In genomic region chr10:101779544-101780186, GRCh38 we compare ENCODE assay signal across 8 cellular contexts. TPM values are rescaled to one million over a fixed set of nuclear protein-coding genes. Genes with fewer than 3 reads are reported as not detected.
DNase-seq lines count a peak whose midpoint lies in the region; ATAC-seq and TF ChIP-seq lines count a peak whose summit lies in the region.

No MANE protein-coding gene starts in this region.

- DNase-seq in NCI-H2227 treated with DMSO at 0.1 percent for 48 hours (lab: John Stamatoyannopoulos, UW), result peak; percentile 16
- DNase-seq in activated T-cell treated with anti-CD3 and anti-CD28 coated beads for 48 hours (ENCODE audit: low read depth), result peak; percentile 86
- DNase-seq in erythroblast (lab: John Stamatoyannopoulos, UW), result peak; percentile 77 to 88
- peak; percentile 82 for DNase-seq in mucosa of gallbladder (ENCODE audit: low spot score)
- DNase-seq in stimulated activated CD8-positive, alpha-beta memory T cell treated with anti-CD3 and anti-CD28 coated beads, Interleukin-2, amount 100 ng/mL, for 48 hours (ENCODE audit: low read depth in 2 of 2), result peak; percentile 82 to 87
- DNase-seq in NCI-H187 treated with DMSO at 0.1 percent for 48 hours (lab: John Stamatoyannopoulos, UW), result no peak

- no peak overlapping the region for H3K27ac ChIP-seq in BLaER1

- peaks cover 16% of the 10 kb centered on the region; the same call in 1 of the 2 replicates for H3K36me3 ChIP-seq in BLaER1

- peak overlapping the region; percentile 96 for H3K4me2 ChIP-seq in BLaER1

- ATAC-seq in GM21381 (IDR thresholded peaks at IDR 0.05; ENCODE audit: unreplicated experiment), result peak; percentile 47

- 0 out of 2 replicates have a peak overlapping the region, but pooled peaks have one; percentile 36 for H3K9ac ChIP-seq in BLaER1

- peaks cover 50% of the 10 kb centered on the region for H3K4me1 ChIP-seq in BLaER1

- H4K20me1 ChIP-seq in BLaER1, result peaks cover 55% of the 10 kb centered on the region

- H3K4me3 ChIP-seq in BLaER1, result peak overlapping the region; percentile 66

- no peaks in the 10 kb centered on the region for H3K9me3 ChIP-seq in BLaER1

- H3K27me3 ChIP-seq in BLaER1, result peaks cover 57% of the 10 kb centered on the region

- no peak for TF ChIP-seq POLR2A in erythroblast (IDR thresholded peaks at IDR 0.05; ENCODE audit: low read length)

RNA-seq across cellular contexts. Expression of gene NPM3, which starts 3.6 kb away (rescaled TPM):
- 17.7 TPM for total RNA-seq in mucosa of gallbladder

RNA-seq across cellular contexts. Expression of gene FGF8, which starts 3.8 kb away (rescaled TPM):
- total RNA-seq in mucosa of gallbladder, result not detected

RNA-seq across cellular contexts. Expression of gene OGA, which starts 38.6 kb away (rescaled TPM):
- 104 TPM for total RNA-seq in mucosa of gallbladder
